In the genomic region with DNA sequence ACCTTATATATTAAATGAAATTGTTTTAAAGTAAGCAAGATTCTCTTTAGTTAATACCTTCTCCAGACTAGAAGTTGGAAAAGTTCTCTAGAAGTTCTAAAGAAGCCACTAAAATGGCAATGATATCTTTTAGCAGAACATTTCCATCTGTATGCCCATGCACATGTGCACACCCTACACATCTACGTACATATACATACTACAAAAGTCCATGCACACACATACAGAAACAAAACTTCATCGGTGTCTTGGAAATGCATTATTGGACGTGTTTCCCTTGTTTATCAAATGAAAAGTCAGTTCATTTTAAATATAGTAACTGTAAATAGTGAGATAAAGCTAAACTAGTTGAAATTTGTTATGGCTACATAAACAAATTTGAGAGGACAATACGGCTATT, we compare ENCODE assay signal across 1 cellular context.
TF ChIP-seq lines count a peak whose summit lies in the region.

No MANE protein-coding gene starts in this region.

TF ChIP-seq in A549, 52 proteins besides CTCF, POLR2A, EP300 and RAD21 (continued from another document):
- TF ChIP-seq, protein P1, sequence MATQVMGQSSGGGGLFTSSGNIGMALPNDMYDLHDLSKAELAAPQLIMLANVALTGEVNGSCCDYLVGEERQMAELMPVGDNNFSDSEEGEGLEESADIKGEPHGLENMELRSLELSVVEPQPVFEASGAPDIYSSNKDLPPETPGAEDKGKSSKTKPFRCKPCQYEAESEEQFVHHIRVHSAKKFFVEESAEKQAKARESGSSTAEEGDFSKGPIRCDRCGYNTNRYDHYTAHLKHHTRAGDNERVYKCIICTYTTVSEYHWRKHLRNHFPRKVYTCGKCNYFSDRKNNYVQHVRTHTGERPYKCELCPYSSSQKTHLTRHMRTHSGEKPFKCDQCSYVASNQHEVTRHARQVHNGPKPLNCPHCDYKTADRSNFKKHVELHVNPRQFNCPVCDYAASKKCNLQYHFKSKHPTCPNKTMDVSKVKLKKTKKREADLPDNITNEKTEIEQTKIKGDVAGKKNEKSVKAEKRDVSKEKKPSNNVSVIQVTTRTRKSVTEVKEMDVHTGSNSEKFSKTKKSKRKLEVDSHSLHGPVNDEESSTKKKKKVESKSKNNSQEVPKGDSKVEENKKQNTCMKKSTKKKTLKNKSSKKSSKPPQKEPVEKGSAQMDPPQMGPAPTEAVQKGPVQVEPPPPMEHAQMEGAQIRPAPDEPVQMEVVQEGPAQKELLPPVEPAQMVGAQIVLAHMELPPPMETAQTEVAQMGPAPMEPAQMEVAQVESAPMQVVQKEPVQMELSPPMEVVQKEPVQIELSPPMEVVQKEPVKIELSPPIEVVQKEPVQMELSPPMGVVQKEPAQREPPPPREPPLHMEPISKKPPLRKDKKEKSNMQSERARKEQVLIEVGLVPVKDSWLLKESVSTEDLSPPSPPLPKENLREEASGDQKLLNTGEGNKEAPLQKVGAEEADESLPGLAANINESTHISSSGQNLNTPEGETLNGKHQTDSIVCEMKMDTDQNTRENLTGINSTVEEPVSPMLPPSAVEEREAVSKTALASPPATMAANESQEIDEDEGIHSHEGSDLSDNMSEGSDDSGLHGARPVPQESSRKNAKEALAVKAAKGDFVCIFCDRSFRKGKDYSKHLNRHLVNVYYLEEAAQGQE (IDR thresholded peaks at IDR 0.05), result no peak
- TF ChIP-seq, protein P2, sequence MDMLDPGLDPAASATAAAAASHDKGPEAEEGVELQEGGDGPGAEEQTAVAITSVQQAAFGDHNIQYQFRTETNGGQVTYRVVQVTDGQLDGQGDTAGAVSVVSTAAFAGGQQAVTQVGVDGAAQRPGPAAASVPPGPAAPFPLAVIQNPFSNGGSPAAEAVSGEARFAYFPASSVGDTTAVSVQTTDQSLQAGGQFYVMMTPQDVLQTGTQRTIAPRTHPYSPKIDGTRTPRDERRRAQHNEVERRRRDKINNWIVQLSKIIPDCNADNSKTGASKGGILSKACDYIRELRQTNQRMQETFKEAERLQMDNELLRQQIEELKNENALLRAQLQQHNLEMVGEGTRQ (IDR thresholded peaks at IDR 0.05), result no peak
